ENCODE assay signal across 11 cellular contexts in genomic region chr6:15763827-15764226, GRCh38.
DNase-seq lines count a peak whose midpoint lies in the region; ATAC-seq, FAIRE-seq and TF ChIP-seq lines count a peak whose summit lies in the region.
"Had no signal": no experiment of that assay in that cellular context is flagged by ENCODE, and none has a peak within 500 bp of the region (broad histone marks: within the 10 kb centered on the region; RNA-seq: fewer than 3 reads in every experiment).

No MANE protein-coding gene starts in this region.

- no peak overlapping the region for H3K9ac ChIP-seq in H1 (replicated peaks in 1 of 4; ENCODE audit: extremely low read depth in 1 of 4, low read depth in 3 of 4, low read length in 3 of 4)

- H3K9me3 ChIP-seq in H1 (ENCODE audit: insufficient read depth in 2 of 2, low read depth in 1 of 2, low read length in 1 of 2), result peaks cover 0 to 3% of the 10 kb centered on the region in 2 experiments; a peak in 1 of 4 replicates
- H3K9me3 ChIP-seq in CD8-positive, alpha-beta T cell (ENCODE audit: low read length), result no peaks in the 10 kb centered on the region
- H3K9me3 ChIP-seq: SJCRH30 had no signal

- H3K9me3 Mint-ChIP-seq in mesothelial cell of epicardium, result no peaks in the 10 kb centered on the region
- no peaks in the 10 kb centered on the region for H3K9me3 Mint-ChIP-seq in CD8-positive, alpha-beta T cell
- H3K9me3 Mint-ChIP-seq: dendritic cell treated with granulocyte-macrophage colony-stimulating factor and Interleukin-4, amounts not matched to agents 40 ng/mL and 50 ng/mL, for 4 days; stimulated activated memory B cell treated with anti-CD40 and anti-IgM and Interleukin-4, amounts not matched to agents 10 μg/mL and 1 μg/mL and 100 μg/mL, for 72 hours had no signal

- H2AFZ ChIP-seq in H1 (ENCODE audit: low read length), result no peak overlapping the region

- no peak overlapping the region for H3K56ac ChIP-seq in H1 (replicated peaks; ENCODE audit: insufficient read length, low read depth, low read length)

- peaks cover 0 to 4% (median 1%) of the 10 kb centered on the region in 4 experiments; a peak in 2 of 7 replicates for H3K4me1 ChIP-seq in H1 (replicated peaks in 1 of 4; ENCODE audit: control insufficient read depth in 3 of 4, insufficient read depth in 4 of 4, low read length in 3 of 4)
- no peaks in the 10 kb centered on the region for H3K4me1 ChIP-seq in CD8-positive, alpha-beta T cell (ENCODE audit: insufficient read depth, low read length)
- H3K4me1 ChIP-seq: SJCRH30 had no signal

- H3K27ac ChIP-seq in H1 (ENCODE audit: low read depth, low read length), result no peak overlapping the region
- H3K27ac ChIP-seq in CD8-positive, alpha-beta T cell (ENCODE audit: low read depth, low read length), result no peak overlapping the region
- H3K27ac ChIP-seq: SJCRH30 had no signal

- H2BK20ac ChIP-seq in H1 (ENCODE audit: low read length), result no peak overlapping the region

- H3K4me2 ChIP-seq in H1 (ENCODE audit: insufficient read depth in 1 of 2, low read depth in 2 of 2, low read length in 2 of 2), result no peak overlapping the region

- intact Hi-C loops in CD8-positive, alpha-beta T cell (cut with DNase I, micrococcal nuclease), result no loop called here

- DNase-seq in AG20443 (ENCODE audit: low spot score) (peak; percentile 25), HFF-Myc (ENCODE audit: extremely low read depth, low read depth) (peak; percentile 46), H1 (ENCODE audit: low read depth in 1 of 2, low spot score in 2 of 2) (no peak), mesothelial cell of epicardium (ENCODE audit: low spot score in 2 of 2, unreplicated experiment in 2 of 2) (no peak)
- DNase-seq in CD8-positive, alpha-beta T cell, result no peak

- ATAC-seq in HG03565 (IDR thresholded peaks at IDR 0.05; ENCODE audit: unreplicated experiment) (no peak), GM21786 (IDR thresholded peaks at IDR 0.05; ENCODE audit: unreplicated experiment) (no peak), GM21447 (IDR thresholded peaks at IDR 0.05; ENCODE audit: unreplicated experiment) (no peak)
- no peak for ATAC-seq in CD8-positive, alpha-beta T cell
- ATAC-seq: stimulated activated memory B cell treated with anti-CD40 and anti-IgM and Interleukin-4, amounts not matched to agents 10 μg/mL and 1 μg/mL and 100 μg/mL, for 72 hours had no signal

- H3K36me3 Mint-ChIP-seq in mesothelial cell of epicardium, result no peaks in the 10 kb centered on the region
- H3K36me3 Mint-ChIP-seq in CD8-positive, alpha-beta T cell, result no peaks in the 10 kb centered on the region
- H3K36me3 Mint-ChIP-seq: stimulated activated memory B cell treated with anti-CD40 and anti-IgM and Interleukin-4, amounts not matched to agents 10 μg/mL and 1 μg/mL and 100 μg/mL, for 72 hours had no signal

- no peak overlapping the region for H3K4me3 Mint-ChIP-seq in mesothelial cell of epicardium
- no peak overlapping the region for H3K4me3 Mint-ChIP-seq in CD8-positive, alpha-beta T cell
- H3K4me3 Mint-ChIP-seq: dendritic cell treated with granulocyte-macrophage colony-stimulating factor and Interleukin-4, amounts not matched to agents 40 ng/mL and 50 ng/mL, for 4 days; stimulated activated memory B cell treated with anti-CD40 and anti-IgM and Interleukin-4, amounts not matched to agents 10 μg/mL and 1 μg/mL and 100 μg/mL, for 72 hours had no signal

- no peak overlapping the region for H4K8ac ChIP-seq in H1 (ENCODE audit: extremely low read depth, insufficient read depth, low read length)

- TF ChIP-seq POLR2A in H1 (IDR thresholded peaks at IDR 0.05; ENCODE audit: control extremely low read depth in 1 of 2, low read depth in 2 of 2, low read length in 2 of 2), result no peak

- no peak for TF ChIP-seq RAD21 in H1 (IDR thresholded peaks at IDR 0.05 in 1 of 2, conservative IDR thresholded peaks at IDR 0.05 in 1 of 2; ENCODE audit: low read depth in 2 of 2, low read length in 2 of 2)

- no peak overlapping the region for H4K91ac ChIP-seq in H1 (replicated peaks; ENCODE audit: insufficient read length, low read length)

- CTCF ChIA-PET in H1 (lab: Charles Lee; ENCODE audit: partially characterized antibody), result interaction anchor here (0.6 to 1.1 kb wide), 3 partner anchors 10 to 115 kb away, joined by 3 to 4 read pairs (median 4); no protein-coding TSS in a partner anchor
- CTCF ChIA-PET in CD8-positive, alpha-beta T cell (lab: Charles Lee), result no interaction called here

- no peak for TF ChIP-seq CTCF in HFF-Myc (IDR thresholded peaks at IDR 0.05; ENCODE audit: low read depth, low read length, missing control alignments)
- TF ChIP-seq CTCF in H1 (IDR thresholded peaks at IDR 0.05; ENCODE audit: control extremely low read depth in 1 of 3, insufficient read depth in 1 of 3, low read depth in 1 of 3, low read length in 3 of 3), result no peak
- no peak for TF ChIP-seq CTCF in mesothelial cell of epicardium (IDR thresholded peaks at IDR 0.05; ENCODE audit: unreplicated experiment)
- TF ChIP-seq CTCF in CD8-positive, alpha-beta T cell (IDR thresholded peaks at IDR 0.05), result no peak

- no peaks in the 10 kb centered on the region for H3K27me3 ChIP-seq in H1 (replicated peaks in 1 of 4; ENCODE audit: control insufficient read depth in 3 of 4, extremely low read depth in 1 of 4, insufficient read depth in 3 of 4, low read length in 3 of 4)
- H3K27me3 ChIP-seq in CD8-positive, alpha-beta T cell (ENCODE audit: insufficient read depth, low read length), result no peaks in the 10 kb centered on the region
- H3K27me3 ChIP-seq: SJCRH30 had no signal

- H2BK12ac ChIP-seq in H1 (ENCODE audit: low read depth, low read length), result no peak overlapping the region

- H3K23me2 ChIP-seq in H1 (ENCODE audit: low read depth, low read length), result no peaks in the 10 kb centered on the region

- no peak overlapping the region for H3K4ac ChIP-seq in H1 (replicated peaks; ENCODE audit: insufficient read length, low read depth, low read length)

- no peak overlapping the region for H2BK120ac ChIP-seq in H1 (replicated peaks; ENCODE audit: low read depth, low read length)

- peak overlapping the region; percentile 63 for H3K27ac Mint-ChIP-seq in mesothelial cell of epicardium
- no peak overlapping the region for H3K27ac Mint-ChIP-seq in CD8-positive, alpha-beta T cell
- H3K27ac Mint-ChIP-seq: dendritic cell treated with granulocyte-macrophage colony-stimulating factor and Interleukin-4, amounts not matched to agents 40 ng/mL and 50 ng/mL, for 4 days; stimulated activated memory B cell treated with anti-CD40 and anti-IgM and Interleukin-4, amounts not matched to agents 10 μg/mL and 1 μg/mL and 100 μg/mL, for 72 hours had no signal

- POLR2A ChIA-PET in H1 (lab: Charles Lee; ENCODE audit: partially characterized antibody), result no interaction called here
- POLR2A ChIA-PET in CD8-positive, alpha-beta T cell (lab: Charles Lee), result no interaction called here

- no peak overlapping the region for H2BK15ac ChIP-seq in H1 (ENCODE audit: low read length)

- H3K4me1 Mint-ChIP-seq in mesothelial cell of epicardium, result peaks cover 22% of the 10 kb centered on the region
- no peaks in the 10 kb centered on the region for H3K4me1 Mint-ChIP-seq in CD8-positive, alpha-beta T cell (ENCODE audit: low read depth)
- H3K4me1 Mint-ChIP-seq: stimulated activated memory B cell treated with anti-CD40 and anti-IgM and Interleukin-4, amounts not matched to agents 10 μg/mL and 1 μg/mL and 100 μg/mL, for 72 hours had no signal

- H2AK5ac ChIP-seq in H1 (ENCODE audit: low read depth, low read length), result no peak overlapping the region

- H4K20me1 ChIP-seq in H1 (replicated peaks in 1 of 2; ENCODE audit: control insufficient read depth in 1 of 2, insufficient read depth in 2 of 2, low read length in 2 of 2), result no peaks in the 10 kb centered on the region

- H3K18ac ChIP-seq in H1 (ENCODE audit: extremely low read depth, low read length), result no peak overlapping the region

- no peak overlapping the region for H2BK5ac ChIP-seq in H1 (ENCODE audit: low read depth, low read length)

- no peak overlapping the region for H3K23ac ChIP-seq in H1 (ENCODE audit: insufficient read length)

- H3K79me1 ChIP-seq in H1 (ENCODE audit: low read depth, low read length), result no peaks in the 10 kb centered on the region

- no peaks in the 10 kb centered on the region for H3K79me2 ChIP-seq in H1 (ENCODE audit: control insufficient read depth in 1 of 2, insufficient read depth in 2 of 2, low read length in 2 of 2)

- FAIRE-seq in H1 (lab: Jason Lieb, UNC), result no peak

- H3K36me3 ChIP-seq in H1 (ENCODE audit: control insufficient read depth in 2 of 4, insufficient read depth in 4 of 4, low read length in 3 of 4), result 0 out of 8 replicates have a peak, but pooled peaks cover 0 to 2% (median 0%) of the 10 kb centered on the region in 4 experiments
- no peaks in the 10 kb centered on the region for H3K36me3 ChIP-seq in CD8-positive, alpha-beta T cell (ENCODE audit: insufficient read depth, low read length)
- H3K36me3 ChIP-seq: SJCRH30 had no signal

- TF ChIP-seq EP300 in H1 (IDR thresholded peaks at IDR 0.05; ENCODE audit: borderline replicate concordance in 1 of 2, low read depth in 2 of 2, low read length in 2 of 2), result no peak

- WGBS in H1 (ENCODE audit: extremely low coverage in 1 of 2, insufficient coverage in 1 of 2, insufficient read length in 1 of 2, insufficient replicate concordance in 2 of 2, low coverage in 1 of 2, low lambda C conversion rate in 2 of 2, missing lambda C conversion rate in 1 of 2), 2 experiments, result 88% methylated on average over 8 of the region's 8 CpGs; no CpG with 5 or more reads in 1 of the 2 experiments

- H3K4me3 ChIP-seq in HFF-Myc (replicated peaks; ENCODE audit: low read depth, low read length) (no peak overlapping the region), H1 (ENCODE audit: extremely low read depth in 1 of 4, insufficient read depth in 2 of 4, low read depth in 3 of 4, low read length in 4 of 4) (no peak overlapping the region)
- H3K4me3 ChIP-seq in CD8-positive, alpha-beta T cell (ENCODE audit: low read depth, low read length), result no peak overlapping the region
- H3K4me3 ChIP-seq: SJCRH30 had no signal

- H3K27me3 Mint-ChIP-seq in mesothelial cell of epicardium (ENCODE audit: low read depth), result no peaks in the 10 kb centered on the region
- no peaks in the 10 kb centered on the region for H3K27me3 Mint-ChIP-seq in CD8-positive, alpha-beta T cell (ENCODE audit: low read depth)
- H3K27me3 Mint-ChIP-seq: dendritic cell treated with granulocyte-macrophage colony-stimulating factor and Interleukin-4, amounts not matched to agents 40 ng/mL and 50 ng/mL, for 4 days; stimulated activated memory B cell treated with anti-CD40 and anti-IgM and Interleukin-4, amounts not matched to agents 10 μg/mL and 1 μg/mL and 100 μg/mL, for 72 hours had no signal

- no peak overlapping the region for H4K5ac ChIP-seq in H1 (ENCODE audit: insufficient read length, low read depth, low read length)

- H3K14ac ChIP-seq in H1 (ENCODE audit: insufficient read length), result no peak overlapping the region

TF ChIP-seq in H1, 55 proteins besides CTCF, POLR2A, EP300 and RAD21:
- TF ChIP-seq TEAD4 (IDR thresholded peaks at IDR 0.05; ENCODE audit: low read depth, low read length), result peak; percentile 48; the same call in 1 of the 2 replicates
- TF ChIP-seq CTBP2 (IDR thresholded peaks at IDR 0.05; ENCODE audit: borderline replicate concordance, insufficient read depth, insufficient read length, low read length), result no peak
- no peak for TF ChIP-seq SP1 (IDR thresholded peaks at IDR 0.05; ENCODE audit: low read depth, low read length)

Comparison
In these comparisons a context has a peak if more than half of its experiments do, and no peak if none do; other contexts are left out.
1. DNase-seq: peak in AG20443 (single experiment) and HFF-Myc (single experiment); none in H1 (0 of 2), mesothelial cell of epicardium (0 of 2) and CD8-positive, alpha-beta T cell (0 of 7).